27 cellular contexts compared by ENCODE assay signal in the genomic region with DNA sequence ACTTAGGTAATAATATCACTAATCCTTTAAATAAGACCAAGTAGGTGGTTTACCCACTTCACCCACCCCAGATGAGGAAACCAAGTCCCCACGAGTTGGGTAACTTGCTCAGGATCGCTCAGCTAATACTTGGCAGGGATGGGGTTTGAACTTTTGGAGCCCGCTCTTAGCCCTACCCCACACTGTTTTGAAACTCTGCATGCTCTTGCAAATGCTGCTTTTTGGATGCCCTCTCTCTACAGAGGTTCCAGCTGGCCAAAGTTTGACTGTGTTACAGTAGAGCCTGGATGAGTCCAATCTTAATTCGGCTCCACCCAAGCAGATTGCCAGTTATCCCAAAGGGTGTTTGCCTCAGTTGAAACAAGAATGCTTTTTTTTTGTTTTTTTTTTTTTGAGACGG. TPM values are rescaled to one million over a fixed set of nuclear protein-coding genes. Genes with fewer than 3 reads are reported as not detected.
DNase-seq lines count a peak whose midpoint lies in the region; ATAC-seq lines count a peak whose summit lies in the region.
"Had no signal": no experiment of that assay in that cellular context is flagged by ENCODE, and none has a peak within 500 bp of the region (broad histone marks: within the 10 kb centered on the region; RNA-seq: fewer than 3 reads in every experiment).

No MANE protein-coding gene starts in this region.

- WGBS in trophoblast cell (ENCODE audit: extremely low coverage, insufficient coverage, insufficient read length) = no CpG with 5 or more reads among the region's 5 CpGs
- WGBS in aorta, 2 donors = 0 to 5% methylated on average over 5 of the region's 5 CpGs

- CTCF ChIA-PET in activated CD4-positive, alpha-beta T cell treated with anti-CD3 and anti-CD28 coated beads for 36 hours (lab: Charles Lee) = no interaction called here

- H3K79me1 ChIP-seq in trophoblast cell (ENCODE audit: low read length) = peaks cover 27% of the 10 kb centered on the region

- no peak overlapping the region for H4K12ac ChIP-seq in trophoblast cell (ENCODE audit: low read depth, low read length)

- H2BK120ac ChIP-seq in trophoblast cell (ENCODE audit: insufficient read depth, low read length, poor library complexity) = no peak overlapping the region

- H4K91ac ChIP-seq in trophoblast cell (ENCODE audit: low read depth, low read length) = no peak overlapping the region

- H3K36me3 ChIP-seq in trophoblast cell (ENCODE audit: control insufficient read depth in 1 of 2, insufficient read depth in 2 of 2, low read length in 2 of 2) (peaks cover 0 to 5% of the 10 kb centered on the region in 2 experiments), aorta (ENCODE audit: control insufficient read depth in 1 of 2, insufficient read depth in 2 of 2, low read length in 1 of 2) (no peaks in the 10 kb centered on the region)
- H3K36me3 ChIP-seq: upper lobe of right lung had no signal

- H3K27me3 Mint-ChIP-seq in activated CD4-positive, alpha-beta T cell treated with anti-CD3 and anti-CD28 coated beads for 36 hours = peaks cover 11% of the 10 kb centered on the region
- H3K27me3 Mint-ChIP-seq: activated CD4-positive, alpha-beta memory T cell treated with anti-CD3 and anti-CD28 coated beads for 36 hours had no signal

- peaks cover 16% of the 10 kb centered on the region for H3K9me3 Mint-ChIP-seq in activated CD4-positive, alpha-beta T cell treated with anti-CD3 and anti-CD28 coated beads for 36 hours (ENCODE audit: low read depth)

- peaks cover 28% of the 10 kb centered on the region for H3K4me1 Mint-ChIP-seq in activated CD4-positive, alpha-beta T cell treated with anti-CD3 and anti-CD28 coated beads for 36 hours

- H3K27ac ChIP-seq in trophoblast cell (ENCODE audit: low read depth, low read length) (no peak overlapping the region), aorta (ENCODE audit: low read depth in 1 of 2, low read length in 2 of 2) (peak overlapping the region in 1 of 2 donors; percentile 74)
- H3K27ac ChIP-seq: SJSA1 had no signal

- peak; percentile 87 for ATAC-seq in Right ventricle myocardium inferior
- peak; percentile 67 for ATAC-seq in left ventricle myocardium superior
- peak; percentile 74 for ATAC-seq in aorta (ENCODE audit: low FRiP score)
- ATAC-seq in activated CD4-positive, alpha-beta T cell treated with anti-CD3 and anti-CD28 coated beads for 36 hours = no peak
- ATAC-seq: GM23338; stimulated activated effector memory CD8-positive, alpha-beta T cell treated with anti-CD3 and anti-CD28 coated beads, Interleukin-12 subunit alpha, Interleukin-12 subunit beta, amount 100 ng/mL, for 72 hours; upper lobe of right lung; WTC11 had no signal

- H3K79me2 ChIP-seq in trophoblast cell (ENCODE audit: control insufficient read depth, insufficient read depth, low read length, poor library complexity) = peaks cover 29% of the 10 kb centered on the region

- H3K27me3 ChIP-seq in trophoblast cell (ENCODE audit: insufficient read depth, low read length) (no peaks in the 10 kb centered on the region), aorta (ENCODE audit: control insufficient read depth in 1 of 2, insufficient read depth in 2 of 2, low read length in 1 of 2) (no peaks in the 10 kb centered on the region)
- H3K27me3 ChIP-seq: SJSA1, upper lobe of right lung had no signal

- peak overlapping the region; percentile 50 for H3K4ac ChIP-seq in trophoblast cell (ENCODE audit: low read depth, low read length)

- no peak overlapping the region for H4K8ac ChIP-seq in trophoblast cell (ENCODE audit: low read depth, low read length)

- no peak overlapping the region for H3K23ac ChIP-seq in trophoblast cell (ENCODE audit: low read length)

- no peak for DNase-seq in Right ventricle myocardium inferior (ENCODE audit: missing footprints)
- no peak for DNase-seq in cardiac septum (ENCODE audit: low spot score)
- DNase-seq in left ventricle myocardium superior = no peak
- DNase-seq in trophoblast cell = no peak
- DNase-seq in aorta = no peak
- DNase-seq in mucosa of gallbladder (ENCODE audit: low spot score) = no peak
- no peak for DNase-seq in NAMALWA (ENCODE audit: low spot score)
- no peak for DNase-seq in activated CD4-positive, alpha-beta T cell treated with anti-CD3 and anti-CD28 coated beads for 36 hours
- DNase-seq: 8988T; activated CD4-positive, alpha-beta memory T cell treated with anti-CD3 and anti-CD28 coated beads for 36 hours; activated naive CD4-positive, alpha-beta T cell; activated T-cell treated with anti-CD3 and anti-CD28 coated beads for 4 hours; amniotic stem cell; Calu3; caudate nucleus; effector memory CD4-positive, alpha-beta T cell; NCI-H1417; NCI-H2171; OCI-M1; stimulated activated CD4-positive, alpha-beta T cell treated with anti-CD3 and anti-CD28 coated beads, Interleukin-15, amount 100 ng/mL, for 24 hours; upper lobe of right lung had no signal

- H3K4me3 ChIP-seq in trophoblast cell (ENCODE audit: low read depth, low read length) = no peak overlapping the region
- no peak overlapping the region for H3K4me3 ChIP-seq in aorta (ENCODE audit: low read length in 2 of 2)
- H3K4me3 ChIP-seq: GM23338, SJSA1, upper lobe of right lung had no signal

- no peak overlapping the region for H3K27ac Mint-ChIP-seq in activated CD4-positive, alpha-beta T cell treated with anti-CD3 and anti-CD28 coated beads for 36 hours
- H3K27ac Mint-ChIP-seq: B cell; GM23338; T-helper 2 cell treated with Interferon-gamma antibody and Interleukin-4, amounts not matched to agents 5 μg/mL and 100 μg/mL, for 36 hours; WTC11 had no signal

- no peaks in the 10 kb centered on the region for H3K36me3 Mint-ChIP-seq in activated CD4-positive, alpha-beta T cell treated with anti-CD3 and anti-CD28 coated beads for 36 hours (ENCODE audit: low read depth)
- H3K36me3 Mint-ChIP-seq: stimulated activated effector memory CD8-positive, alpha-beta T cell treated with anti-CD3 and anti-CD28 coated beads, Interleukin-12 subunit alpha, Interleukin-12 subunit beta, amount 100 ng/mL, for 72 hours had no signal

- no peak overlapping the region for H2BK12ac ChIP-seq in trophoblast cell (ENCODE audit: low read length)

- H3K4me2 ChIP-seq in trophoblast cell (ENCODE audit: low read length) = no peak overlapping the region

- no peak overlapping the region for H2AFZ ChIP-seq in trophoblast cell (ENCODE audit: insufficient read depth, low read length, poor library complexity)
- H2AFZ ChIP-seq: GM23338 had no signal

- no peak overlapping the region for H2BK5ac ChIP-seq in trophoblast cell (ENCODE audit: low read depth, low read length, poor library complexity)

- no peak overlapping the region for H3K4me3 Mint-ChIP-seq in activated CD4-positive, alpha-beta T cell treated with anti-CD3 and anti-CD28 coated beads for 36 hours
- H3K4me3 Mint-ChIP-seq: activated CD4-positive, alpha-beta memory T cell treated with anti-CD3 and anti-CD28 coated beads for 36 hours; B cell; GM23338; stimulated activated effector memory CD8-positive, alpha-beta T cell treated with anti-CD3 and anti-CD28 coated beads, Interleukin-12 subunit alpha, Interleukin-12 subunit beta, amount 100 ng/mL, for 72 hours; T-helper 2 cell treated with Interferon-gamma antibody and Interleukin-4, amounts not matched to agents 5 μg/mL and 100 μg/mL, for 36 hours; WTC11 had no signal

- no peak overlapping the region for H3K18ac ChIP-seq in trophoblast cell (ENCODE audit: low read length)

- POLR2A ChIA-PET in activated CD4-positive, alpha-beta T cell treated with anti-CD3 and anti-CD28 coated beads for 36 hours (lab: Charles Lee) = no interaction called here

- intact Hi-C loops in Right ventricle myocardium inferior (cut with DNase I) (no loop called here), cardiac septum (cut with DNase I) (no loop called here), left ventricle myocardium superior (cut with micrococcal nuclease) (no loop called here), aorta (cut with DNase I) (no loop called here)
- intact Hi-C loops in activated CD4-positive, alpha-beta T cell treated with anti-CD3 and anti-CD28 coated beads for 36 hours (cut with DNase I, micrococcal nuclease) = loop anchor here in 1 of 2 experiments (10.0 kb wide), 1 partner anchor 954 kb away; no protein-coding TSS in a partner anchor

- no peak overlapping the region for H2AK5ac ChIP-seq in trophoblast cell (ENCODE audit: low read length)

- H3K9me3 ChIP-seq in trophoblast cell (ENCODE audit: insufficient read depth, low read depth, low read length) (no peaks in the 10 kb centered on the region), aorta (ENCODE audit: control insufficient read depth, low read length) (no peaks in the 10 kb centered on the region)
- H3K9me3 ChIP-seq: upper lobe of right lung had no signal

- peaks cover 41 to 52% of the 10 kb centered on the region in 2 experiments for H3K4me1 ChIP-seq in trophoblast cell (ENCODE audit: control insufficient read depth in 1 of 2, insufficient read depth in 2 of 2, low read length in 2 of 2)
- H3K4me1 ChIP-seq in aorta (ENCODE audit: control insufficient read depth in 1 of 2, insufficient read depth in 2 of 2, low read length in 2 of 2) = peaks cover 0 to 10% of the 10 kb centered on the region in 2 donors

- no peak overlapping the region for H3K9ac ChIP-seq in trophoblast cell (ENCODE audit: low read length)

- H3K14ac ChIP-seq in trophoblast cell (ENCODE audit: low read length) = no peak overlapping the region

RNA-seq across cellular contexts. Expression of a gene that starts 6.8 kb away (rescaled TPM):
- 19.6 TPM for total RNA-seq in Right ventricle myocardium inferior
- total RNA-seq in cardiac septum = 22.5 TPM
- total RNA-seq in left ventricle myocardium superior = 22.0 TPM
- 54.5 and 57.2 TPM in 2 replicates for polyA plus RNA-seq in trophoblast cell (2013)
- 10 to 100 TPM; 46.5 to 82.9 TPM for total RNA-seq in aorta
- 10 to 100 TPM; 10.9 to 49.8 TPM for polyA plus RNA-seq in aorta
- 101 TPM for total RNA-seq in mucosa of gallbladder
- 1 to 10 TPM; 6.3 to 7.1 TPM for total RNA-seq in activated CD4-positive, alpha-beta T cell treated with anti-CD3 and anti-CD28 coated beads for 36 hours
